14 cellular contexts compared by ENCODE assay signal in the genomic region with DNA sequence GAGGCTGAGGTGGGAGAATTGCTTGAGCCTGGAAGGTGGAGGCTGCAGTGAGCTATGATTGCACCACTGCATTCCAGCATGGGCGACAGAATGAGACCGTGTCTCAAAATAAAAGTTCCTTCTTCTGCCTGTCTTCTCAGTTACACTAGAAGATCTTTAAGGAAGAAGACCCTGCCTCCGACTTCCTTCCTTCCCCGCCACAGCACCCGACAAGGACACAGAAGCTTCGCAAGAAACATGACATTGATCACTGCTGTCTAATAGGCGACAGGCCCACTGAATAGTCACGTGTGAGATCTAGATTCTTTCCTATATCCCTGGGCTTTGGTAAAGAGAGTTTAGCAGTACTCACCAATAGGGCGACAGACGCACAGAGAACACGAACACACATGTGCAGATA.
A peak's percentile ranks its signal among the peaks of the same experiment; 100 is the strongest.
DNase-seq lines count a peak whose midpoint lies in the region; ATAC-seq, FAIRE-seq and TF ChIP-seq lines count a peak whose summit lies in the region.
"Had no signal": no experiment of that assay in that cellular context is flagged by ENCODE, and none has a peak within 500 bp of the region (broad histone marks: within the 10 kb centered on the region; RNA-seq: fewer than 3 reads in every experiment).

No MANE protein-coding gene starts in this region.

- no peak for FAIRE-seq in keratinocyte (lab: Jason Lieb, UNC)

- no peak for TF ChIP-seq POLR2A in suprapubic skin (IDR thresholded peaks at IDR 0.05)

- H3K9me3 ChIP-seq in keratinocyte (ENCODE audit: control insufficient read depth, low read depth, low read length) (no peaks in the 10 kb centered on the region), suprapubic skin (no peaks in the 10 kb centered on the region)
- H3K9me3 ChIP-seq: SJSA1 had no signal

- H3K9ac ChIP-seq in keratinocyte (ENCODE audit: control insufficient read depth, extremely low read depth, insufficient read depth, low read length) = no peak overlapping the region

- H3K4me1 Mint-ChIP-seq in GM23338 = peaks cover 71% of the 10 kb centered on the region

- H4K20me1 ChIP-seq in GM23338 (replicated peaks; ENCODE audit: insufficient read depth) = no peaks in the 10 kb centered on the region
- no peaks in the 10 kb centered on the region for H4K20me1 ChIP-seq in keratinocyte (ENCODE audit: control insufficient read depth, extremely low read depth, insufficient read depth, low read length)

- no peak overlapping the region for H3K27ac Mint-ChIP-seq in GM23338
- H3K27ac Mint-ChIP-seq: CD8-positive, alpha-beta T cell had no signal

- DNase-seq in GM23338 (ENCODE audit: low spot score) (no peak), keratinocyte (ENCODE audit: low read depth, low spot score) (no peak), suprapubic skin (ENCODE audit: low spot score in 2 of 2) (no peak), dedifferentiated amniotic fluid mesenchymal stem cell (ENCODE audit: extremely low spot score) (no peak)
- no peak for DNase-seq in activated CD4-positive, alpha-beta T cell treated with anti-CD3 and anti-CD28 coated beads, Interleukin-2, amount 50 U/mL, for 48 hours
- DNase-seq: activated CD8-positive, alpha-beta memory T cell treated with anti-CD3 and anti-CD28 coated beads for 24 hours; activated gamma-delta T cell; CD8-positive, alpha-beta T cell; GF-D8; kidney glomerular epithelial cell; NCI-H1105 treated with DMSO at 0.1 percent for 48 hours had no signal

- no peaks in the 10 kb centered on the region for H3K9me1 ChIP-seq in keratinocyte (ENCODE audit: control insufficient read depth, extremely low read depth, insufficient read depth, low read length)

- H3K4me1 ChIP-seq in GM23338 (ENCODE audit: insufficient read depth) = peaks cover 44% of the 10 kb centered on the region
- peaks cover 56% of the 10 kb centered on the region for H3K4me1 ChIP-seq in keratinocyte (ENCODE audit: control insufficient read depth, extremely low read depth, insufficient read depth, low read length)
- peaks cover 73% of the 10 kb centered on the region for H3K4me1 ChIP-seq in suprapubic skin

- no peak overlapping the region for H3K27ac ChIP-seq in GM23338 (ENCODE audit: low read depth)
- H3K27ac ChIP-seq in angular gyrus (ENCODE audit: low read depth, low read length) = peak overlapping the region; percentile 8
- H3K27ac ChIP-seq in keratinocyte (ENCODE audit: control insufficient read depth, insufficient read depth, low read length) = no peak overlapping the region
- no peak overlapping the region for H3K27ac ChIP-seq in suprapubic skin
- H3K27ac ChIP-seq: SJSA1 had no signal

- WGBS in suprapubic skin = 63% methylated on average over 11 of the region's 11 CpGs

- no peak for TF ChIP-seq EP300 in suprapubic skin (IDR thresholded peaks at IDR 0.05)

- H3K79me2 ChIP-seq in GM23338 (replicated peaks; ENCODE audit: insufficient read depth) (no peaks in the 10 kb centered on the region), keratinocyte (ENCODE audit: control insufficient read depth, insufficient read depth, low read length) (peaks cover 15% of the 10 kb centered on the region)

- no peak for ATAC-seq in GM23338
- ATAC-seq in HG03439 (IDR thresholded peaks at IDR 0.05; ENCODE audit: unreplicated experiment) = no peak
- ATAC-seq: CD8-positive, alpha-beta T cell had no signal

- no peak for TF ChIP-seq CTCF in GM23338 (conservative IDR thresholded peaks at IDR 0.05; ENCODE audit: low read depth in 2 of 2)
- no peak for TF ChIP-seq CTCF in keratinocyte (optimal IDR thresholded peaks at IDR 0.05 in 1 of 3, IDR thresholded peaks at IDR 0.05 in 1 of 3, conservative IDR thresholded peaks at IDR 0.05 in 1 of 3; ENCODE audit: extremely low read depth in 1 of 3, insufficient read depth in 2 of 3, low read length in 3 of 3)
- no peak for TF ChIP-seq CTCF in suprapubic skin (IDR thresholded peaks at IDR 0.05)

- H3K4me2 ChIP-seq in GM23338 (0 out of 2 replicates have a peak overlapping the region, but pooled peaks have one; percentile 76), keratinocyte (ENCODE audit: control insufficient read depth, extremely low read depth, insufficient read depth, low read depth, low read length) (peak overlapping the region; percentile 99)

- no peaks in the 10 kb centered on the region for H3K9me3 Mint-ChIP-seq in GM23338
- H3K9me3 Mint-ChIP-seq: CD8-positive, alpha-beta T cell had no signal

- no peaks in the 10 kb centered on the region for H3K9me2 ChIP-seq in GM23338 (ENCODE audit: insufficient read depth)

- no peak overlapping the region; the same call in 2 of the 3 replicates for H3K4me3 Mint-ChIP-seq in GM23338
- H3K4me3 Mint-ChIP-seq: CD8-positive, alpha-beta T cell had no signal

- H3K27me3 ChIP-seq in GM23338 (ENCODE audit: insufficient read depth) (no peaks in the 10 kb centered on the region), keratinocyte (ENCODE audit: control insufficient read depth, extremely low read depth, insufficient read depth, low read length) (no peaks in the 10 kb centered on the region), suprapubic skin (no peaks in the 10 kb centered on the region)
- H3K27me3 ChIP-seq: SJSA1 had no signal

- H2AFZ ChIP-seq in GM23338 (no peak overlapping the region), keratinocyte (ENCODE audit: control insufficient read depth, low read length) (no peak overlapping the region)

- H3K4me3 ChIP-seq in GM23338 (no peak overlapping the region), keratinocyte (ENCODE audit: control insufficient read depth in 2 of 3, extremely low read depth in 1 of 3, insufficient read depth in 2 of 3, low read depth in 1 of 3, low read length in 3 of 3) (peak overlapping the region in 2 of 3 experiments; percentile 71 to 85), suprapubic skin (peak overlapping the region; percentile 45)
- H3K4me3 ChIP-seq: SJSA1 had no signal

- peaks cover 14% of the 10 kb centered on the region for H3K27me3 Mint-ChIP-seq in GM23338 (ENCODE audit: insufficient read depth, low read depth, poor library complexity)

- peaks cover 24% of the 10 kb centered on the region for H3K36me3 Mint-ChIP-seq in GM23338 (ENCODE audit: low read depth)
- H3K36me3 Mint-ChIP-seq: CD8-positive, alpha-beta T cell had no signal

- dilution Hi-C loops in keratinocyte (cut with MboI; ENCODE audit: extremely low pct_ligation_motif_present, low sequenced_read_pairs) = no loop called here

- H3K36me3 ChIP-seq in GM23338 (ENCODE audit: insufficient read depth) = no peaks in the 10 kb centered on the region
- H3K36me3 ChIP-seq in keratinocyte (ENCODE audit: control insufficient read depth in 2 of 2, extremely low read depth in 1 of 2, insufficient read depth in 2 of 2, low read length in 2 of 2) = peaks cover 2 to 5% of the 10 kb centered on the region in 2 experiments
- peaks cover 11% of the 10 kb centered on the region for H3K36me3 ChIP-seq in suprapubic skin

- no peaks in the 10 kb centered on the region for H3F3A ChIP-seq in GM23338 (replicated peaks; ENCODE audit: low read depth)

TF ChIP-seq in GM23338, 12 proteins besides CTCF, POLR2A, EP300 and RAD21 (continues in another document):
- TF ChIP-seq EZH2phosphoT487 (IDR thresholded peaks at IDR 0.05; ENCODE audit: unreplicated experiment) = no peak
- no peak for TF ChIP-seq EZH2 (IDR thresholded peaks at IDR 0.05; ENCODE audit: low read depth, unreplicated experiment)
- TF ChIP-seq POLR2AphosphoS5 (IDR thresholded peaks at IDR 0.05; ENCODE audit: low read depth) = no peak
- TF ChIP-seq NANOG (IDR thresholded peaks at IDR 0.05; ENCODE audit: borderline replicate concordance) = no peak
- TF ChIP-seq JUNB (IDR thresholded peaks at IDR 0.05; ENCODE audit: unreplicated experiment) = no peak
- no peak for TF ChIP-seq ETS1 (IDR thresholded peaks at IDR 0.05)
- no peak for TF ChIP-seq ZNF114 (CRISPR knock-in tag; IDR thresholded peaks at IDR 0.05)
- no peak for TF ChIP-seq REST (IDR thresholded peaks at IDR 0.05; ENCODE audit: unreplicated experiment)
- no peak for TF ChIP-seq STAT1 (IDR thresholded peaks at IDR 0.05; ENCODE audit: unreplicated experiment)
- no peak for TF ChIP-seq ZNF331 (CRISPR knock-in tag; IDR thresholded peaks at IDR 0.05; ENCODE audit: low read depth)
